ENCODE assay signal across 1 cellular context in genomic region chr11:130194241-130195023, GRCh38.
TF ChIP-seq lines count a peak whose summit lies in the region.

No MANE protein-coding gene starts in this region.

TF ChIP-seq in HEK293, 187 proteins besides CTCF, POLR2A, EP300 and RAD21 (continued from another document):
- TF ChIP-seq ZSCAN4 (tag by site-specific recombination; IDR thresholded peaks at IDR 0.05): peak; percentile 84; the same call in 1 of the 2 replicates
- no peak for TF ChIP-seq ZNF660 (tag by site-specific recombination; IDR thresholded peaks at IDR 0.05)
